8 cellular contexts compared by ENCODE assay signal in the genomic region with DNA sequence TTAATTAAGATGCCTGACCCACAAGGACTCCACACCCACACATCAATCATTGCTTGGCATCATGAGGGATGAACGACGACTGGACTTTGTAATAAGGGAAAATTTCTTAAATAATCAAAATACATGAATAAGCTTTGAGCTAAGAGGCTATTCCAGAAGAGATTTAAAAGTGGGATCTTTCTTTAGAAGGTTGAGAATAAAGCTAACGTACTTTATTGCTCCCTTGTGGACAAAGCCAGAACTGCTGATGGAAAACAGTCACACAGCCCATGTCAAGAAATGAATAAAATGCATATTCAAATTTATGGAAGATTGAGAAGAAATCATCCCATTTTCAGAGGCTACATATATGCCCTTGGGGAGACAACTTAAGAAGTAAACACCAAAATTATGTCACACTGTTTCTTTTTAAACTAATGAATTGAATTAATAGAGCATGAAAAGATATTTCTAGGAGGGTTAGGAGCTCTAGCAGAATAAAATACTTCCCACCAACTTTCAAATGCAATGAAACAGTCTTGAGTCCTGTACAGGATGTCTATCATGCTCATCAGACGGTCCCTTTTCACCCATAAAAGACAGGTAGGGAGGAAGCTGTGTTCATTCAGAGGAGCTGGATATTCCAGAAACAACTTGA.
A peak's percentile ranks its signal among the peaks of the same experiment; 100 is the strongest.
DNase-seq lines count a peak whose midpoint lies in the region; ATAC-seq, FAIRE-seq and TF ChIP-seq lines count a peak whose summit lies in the region.

No MANE protein-coding gene starts in this region.

- H3K27me3 Mint-ChIP-seq in WTC11 (ENCODE audit: low read depth) = no peaks in the 10 kb centered on the region

- CTCF ChIA-PET in WTC11 (lab: Charles Lee) = interaction anchor here (0.5 to 2.9 kb wide), 37 partner anchors 8 to 551 kb away, joined by 3 to 30 read pairs (median 4); partner anchors contain the start of gene PHOSPHO1

- FAIRE-seq in GM12891 (lab: Jason Lieb, UNC) = no peak

- TF ChIP-seq POLR2A in spleen (IDR thresholded peaks at IDR 0.05) (no peak), GM12891 (IDR thresholded peaks at IDR 0.05; ENCODE audit: low read depth, low read length) (no peak)

- peaks cover 0 to 34% (median 6%) of the 10 kb centered on the region in 6 donors for H3K36me3 ChIP-seq in spleen

- no peaks in the 10 kb centered on the region for H3K36me3 Mint-ChIP-seq in WTC11

- H3K4me1 Mint-ChIP-seq in WTC11 = no peaks in the 10 kb centered on the region; the same call in 1 of the 2 replicates

- H3K4me3 ChIP-seq in spleen = no peak overlapping the region

- H3K4me3 Mint-ChIP-seq in WTC11 = no peak overlapping the region

- no peaks in the 10 kb centered on the region for H3K27me3 ChIP-seq in spleen (replicated peaks in 1 of 7)

- TF ChIP-seq CTCF in WTC11 (IDR thresholded peaks at IDR 0.05) = peak; percentile 28; the same call in 1 of the 2 replicates
- TF ChIP-seq CTCF in spleen (IDR thresholded peaks at IDR 0.05 in 8 of 11, conservative IDR thresholded peaks at IDR 0.05 in 3 of 11) = peak; percentile 26 to 72 (median 56)

- ATAC-seq in WTC11 (peak; percentile 41), HG03571 (IDR thresholded peaks at IDR 0.05; ENCODE audit: unreplicated experiment) (no peak)

- POLR2A ChIA-PET in WTC11 (lab: Charles Lee) = interaction anchor here (1.6 kb wide), 1 partner anchor 13 kb away, joined by 3 read pairs; no protein-coding TSS in a partner anchor

- no peaks in the 10 kb centered on the region for H3K9me3 Mint-ChIP-seq in WTC11

- H3K27ac ChIP-seq in spleen = no peak overlapping the region

- no peak overlapping the region for H3K27ac Mint-ChIP-seq in WTC11

- intact Hi-C loops in spleen (cut with DNase I; ENCODE audit: low total_unique reads) = no loop called here

- DNase-seq in NCI-H2196 (lab: John Stamatoyannopoulos, UW; ENCODE audit: unreplicated experiment) (peak; percentile 38), NCI-H2196 treated with DMSO at 0.1 percent for 48 hours (lab: John Stamatoyannopoulos, UW; ENCODE audit: unreplicated experiment) (no peak), HS-5 (ENCODE audit: low read depth) (peak; percentile 11), WTC11 (ENCODE audit: low spot score) (no peak), glomerular endothelial cell (ENCODE audit: extremely low read depth, low read depth, low spot score) (peak; percentile 20), spleen (no peak), GM12891 (ENCODE audit: insufficient read length, low spot score) (no peak)

- no peaks in the 10 kb centered on the region for H3K4me1 ChIP-seq in spleen

- H3K9me3 ChIP-seq in spleen = no peaks in the 10 kb centered on the region

- 61 to 71% (median 66%) methylated on average over 4 of the region's 4 CpGs for WGBS in spleen, 5 donors

TF ChIP-seq in WTC11, 78 proteins besides CTCF, POLR2A, EP300 and RAD21:
- TF ChIP-seq SOX15 (CRISPR knock-in tag; IDR thresholded peaks at IDR 0.05) = no peak
- TF ChIP-seq IRF2 (CRISPR knock-in tag; IDR thresholded peaks at IDR 0.05; ENCODE audit: borderline replicate concordance, low read depth) = no peak
- TF ChIP-seq, protein P1, sequence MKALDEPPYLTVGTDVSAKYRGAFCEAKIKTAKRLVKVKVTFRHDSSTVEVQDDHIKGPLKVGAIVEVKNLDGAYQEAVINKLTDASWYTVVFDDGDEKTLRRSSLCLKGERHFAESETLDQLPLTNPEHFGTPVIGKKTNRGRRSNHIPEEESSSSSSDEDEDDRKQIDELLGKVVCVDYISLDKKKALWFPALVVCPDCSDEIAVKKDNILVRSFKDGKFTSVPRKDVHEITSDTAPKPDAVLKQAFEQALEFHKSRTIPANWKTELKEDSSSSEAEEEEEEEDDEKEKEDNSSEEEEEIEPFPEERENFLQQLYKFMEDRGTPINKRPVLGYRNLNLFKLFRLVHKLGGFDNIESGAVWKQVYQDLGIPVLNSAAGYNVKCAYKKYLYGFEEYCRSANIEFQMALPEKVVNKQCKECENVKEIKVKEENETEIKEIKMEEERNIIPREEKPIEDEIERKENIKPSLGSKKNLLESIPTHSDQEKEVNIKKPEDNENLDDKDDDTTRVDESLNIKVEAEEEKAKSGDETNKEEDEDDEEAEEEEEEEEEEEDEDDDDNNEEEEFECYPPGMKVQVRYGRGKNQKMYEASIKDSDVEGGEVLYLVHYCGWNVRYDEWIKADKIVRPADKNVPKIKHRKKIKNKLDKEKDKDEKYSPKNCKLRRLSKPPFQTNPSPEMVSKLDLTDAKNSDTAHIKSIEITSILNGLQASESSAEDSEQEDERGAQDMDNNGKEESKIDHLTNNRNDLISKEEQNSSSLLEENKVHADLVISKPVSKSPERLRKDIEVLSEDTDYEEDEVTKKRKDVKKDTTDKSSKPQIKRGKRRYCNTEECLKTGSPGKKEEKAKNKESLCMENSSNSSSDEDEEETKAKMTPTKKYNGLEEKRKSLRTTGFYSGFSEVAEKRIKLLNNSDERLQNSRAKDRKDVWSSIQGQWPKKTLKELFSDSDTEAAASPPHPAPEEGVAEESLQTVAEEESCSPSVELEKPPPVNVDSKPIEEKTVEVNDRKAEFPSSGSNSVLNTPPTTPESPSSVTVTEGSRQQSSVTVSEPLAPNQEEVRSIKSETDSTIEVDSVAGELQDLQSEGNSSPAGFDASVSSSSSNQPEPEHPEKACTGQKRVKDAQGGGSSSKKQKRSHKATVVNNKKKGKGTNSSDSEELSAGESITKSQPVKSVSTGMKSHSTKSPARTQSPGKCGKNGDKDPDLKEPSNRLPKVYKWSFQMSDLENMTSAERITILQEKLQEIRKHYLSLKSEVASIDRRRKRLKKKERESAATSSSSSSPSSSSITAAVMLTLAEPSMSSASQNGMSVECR (CRISPR knock-in tag; IDR thresholded peaks at IDR 0.05; ENCODE audit: borderline replicate concordance) = no peak
- TF ChIP-seq SMAD4 (CRISPR knock-in tag; IDR thresholded peaks at IDR 0.05) = no peak
- no peak for TF ChIP-seq ZSCAN18 (CRISPR knock-in tag; IDR thresholded peaks at IDR 0.05)
- no peak for TF ChIP-seq ETV6 (CRISPR knock-in tag; IDR thresholded peaks at IDR 0.05)
- no peak for TF ChIP-seq TP53 (CRISPR knock-in tag; IDR thresholded peaks at IDR 0.05)

TF ChIP-seq in GM12891, 5 proteins besides CTCF, POLR2A, EP300 and RAD21:
- TF ChIP-seq TAF1 (IDR thresholded peaks at IDR 0.05; ENCODE audit: low read depth, low read length) (no peak), PAX5 (IDR thresholded peaks at IDR 0.05; ENCODE audit: insufficient read depth, low read length, severe bottlenecking) (no peak), POLR2AphosphoS5 (IDR thresholded peaks at IDR 0.05; ENCODE audit: low read depth, low read length) (no peak), POU2F2 (IDR thresholded peaks at IDR 0.05; ENCODE audit: low read depth, low read length) (no peak), SPI1 (IDR thresholded peaks at IDR 0.05; ENCODE audit: low read depth, low read length) (no peak)

Comparison
In these comparisons a context has a peak if more than half of its experiments do, and no peak if none do; other contexts are left out.
1. DNase-seq: peak in NCI-H2196 (single experiment), HS-5 (single experiment) and glomerular endothelial cell (single experiment); none in NCI-H2196 treated with DMSO at 0.1 percent for 48 hours (single experiment), WTC11 (single experiment), spleen (single experiment) and GM12891 (single experiment).